Comparison of ENCODE assay signal across 15 cellular contexts in the genomic region with DNA sequence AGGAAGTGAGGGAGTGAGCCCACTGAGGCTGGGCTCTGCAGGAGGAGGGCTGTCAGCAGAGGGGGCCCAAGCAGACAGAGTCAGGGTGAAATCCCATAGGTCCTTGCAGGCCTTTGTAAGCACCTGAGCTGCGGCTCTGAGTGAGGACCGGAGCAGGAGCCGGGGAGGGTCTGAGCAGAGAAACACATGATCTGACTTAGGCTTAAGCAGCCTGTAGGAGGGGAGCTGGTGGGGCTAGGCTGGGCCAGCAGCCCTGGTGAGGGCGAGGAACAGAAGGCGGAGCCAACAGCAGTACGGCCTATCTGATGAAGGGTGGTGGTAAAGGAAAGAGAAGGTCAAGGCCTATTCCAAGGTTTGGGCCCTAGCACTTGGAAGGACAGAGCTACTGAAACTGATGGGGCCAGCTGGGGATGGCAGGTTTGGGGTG. TPM values are rescaled to one million over a fixed set of nuclear protein-coding genes. Genes with fewer than 3 reads are reported as not detected.
DNase-seq lines count a peak whose midpoint lies in the region; ATAC-seq and TF ChIP-seq lines count a peak whose summit lies in the region.
"Had no signal": no experiment of that assay in that cellular context is flagged by ENCODE, and none has a peak within 500 bp of the region (broad histone marks: within the 10 kb centered on the region; RNA-seq: fewer than 3 reads in every experiment).

No MANE protein-coding gene starts in this region.

- ATAC-seq in right cardiac atrium (no peak), GM19452 (IDR thresholded peaks at IDR 0.05; ENCODE audit: unreplicated experiment) (no peak), body of pancreas (no peak)
- ATAC-seq: activated CD8-positive, alpha-beta T cell treated with anti-CD3 and anti-CD28 coated beads, Interleukin-2, amount 10 ng/mL, durations not matched to agents 7 days and 5 days had no signal

- H3K27me3 ChIP-seq in right cardiac atrium (ENCODE audit: control insufficient read depth, insufficient read depth), result no peaks in the 10 kb centered on the region
- H3K27me3 ChIP-seq in body of pancreas, result no peaks in the 10 kb centered on the region
- H3K27me3 ChIP-seq: suprapubic skin had no signal

- H3K4me3 ChIP-seq in right cardiac atrium (ENCODE audit: low read length), result no peak overlapping the region
- no peak overlapping the region for H3K4me3 ChIP-seq in body of pancreas
- H3K4me3 ChIP-seq: GM23248, suprapubic skin had no signal

- H3K4me1 ChIP-seq in right cardiac atrium (ENCODE audit: control insufficient read depth, insufficient read depth, low read length) (peaks cover 19% of the 10 kb centered on the region), body of pancreas (peaks cover 36% of the 10 kb centered on the region)

- H3K36me3 Mint-ChIP-seq in brain, result no peaks in the 10 kb centered on the region
- no peaks in the 10 kb centered on the region for H3K36me3 Mint-ChIP-seq in T-helper 2 cell treated with Interferon-gamma antibody and Interleukin-4, amounts not matched to agents 5 μg/mL and 100 μg/mL, for 36 hours (ENCODE audit: low read depth)

- peak overlapping the region in 2 of 5 experiments; percentile 18 to 40 for H3K4me3 Mint-ChIP-seq in brain
- H3K4me3 Mint-ChIP-seq in T-helper 2 cell treated with Interferon-gamma antibody and Interleukin-4, amounts not matched to agents 5 μg/mL and 100 μg/mL, for 36 hours, result no peak overlapping the region
- H3K4me3 Mint-ChIP-seq: activated CD8-positive, alpha-beta T cell treated with anti-CD3 and anti-CD28 coated beads, Interleukin-2, amount 10 ng/mL, durations not matched to agents 7 days and 5 days; naive B cell had no signal

- 68% methylated on average over 6 of the region's 6 CpGs for WGBS in right cardiac atrium
- WGBS in body of pancreas, 2 donors, result 83 to 94% methylated on average over 6 of the region's 6 CpGs

- H3K36me3 ChIP-seq in body of pancreas (replicated peaks in 1 of 2; ENCODE audit: insufficient read depth in 1 of 2, low read depth in 2 of 2), result no peaks in the 10 kb centered on the region
- H3K36me3 ChIP-seq: suprapubic skin had no signal

- H3K9me3 Mint-ChIP-seq in brain, result peaks cover 0 to 13% (median 8%) of the 10 kb centered on the region in 5 experiments
- no peaks in the 10 kb centered on the region for H3K9me3 Mint-ChIP-seq in T-helper 2 cell treated with Interferon-gamma antibody and Interleukin-4, amounts not matched to agents 5 μg/mL and 100 μg/mL, for 36 hours

- peak overlapping the region in 4 of 5 experiments; percentile 32 to 97 (median 84) for H3K27ac Mint-ChIP-seq in brain
- no peak overlapping the region for H3K27ac Mint-ChIP-seq in T-helper 2 cell treated with Interferon-gamma antibody and Interleukin-4, amounts not matched to agents 5 μg/mL and 100 μg/mL, for 36 hours

- H3K4me1 Mint-ChIP-seq in brain, result peaks cover 42% of the 10 kb centered on the region
- H3K4me1 Mint-ChIP-seq in T-helper 2 cell treated with Interferon-gamma antibody and Interleukin-4, amounts not matched to agents 5 μg/mL and 100 μg/mL, for 36 hours (ENCODE audit: low read depth), result peaks cover 13% of the 10 kb centered on the region

- TF ChIP-seq CTCF in brain (conservative IDR thresholded peaks at IDR 0.05) (no peak), body of pancreas (IDR thresholded peaks at IDR 0.05) (no peak)

- H3K27me3 Mint-ChIP-seq in brain, result peaks cover 9% of the 10 kb centered on the region
- H3K27me3 Mint-ChIP-seq in T-helper 2 cell treated with Interferon-gamma antibody and Interleukin-4, amounts not matched to agents 5 μg/mL and 100 μg/mL, for 36 hours (ENCODE audit: low read depth), result no peaks in the 10 kb centered on the region

- intact Hi-C loops in cardiac septum (cut with DNase I) (no loop called here), right cardiac atrium (cut with DNase I) (loop anchor here (5.0 to 10.0 kb wide), 4 partner anchors 53 to 65 kb away; a partner anchor contains a TSS), body of pancreas (cut with DNase I) (no loop called here)

- H3K9me3 ChIP-seq in right cardiac atrium (ENCODE audit: control insufficient read depth, low read length), result no peaks in the 10 kb centered on the region
- no peaks in the 10 kb centered on the region for H3K9me3 ChIP-seq in body of pancreas
- H3K9me3 ChIP-seq: suprapubic skin had no signal

- H3K27ac ChIP-seq in right cardiac atrium (ENCODE audit: low read length) (no peak overlapping the region), body of pancreas (no peak overlapping the region)
- H3K27ac ChIP-seq: suprapubic skin had no signal

- TF ChIP-seq POLR2A in body of pancreas (IDR thresholded peaks at IDR 0.05), result no peak

- DNase-seq in cardiac septum (ENCODE audit: low spot score) (peak; percentile 67), right cardiac atrium (no peak), mesenteric fat pad (ENCODE audit: low spot score) (peak; percentile 73), body of pancreas (no peak)
- DNase-seq in stimulated activated CD8-positive, alpha-beta memory T cell treated with anti-CD3 and anti-CD28 coated beads, Interleukin-4, amount 100 ng/mL, for 48 hours, result peak; percentile 19
- no peak for DNase-seq in T-helper 2 cell treated with Interferon-gamma antibody and Interleukin-4, amounts not matched to agents 5 μg/mL and 100 μg/mL, for 36 hours (ENCODE audit: low spot score)
- DNase-seq: activated CD8-positive, alpha-beta T cell treated with anti-CD3 and anti-CD28 coated beads, Interleukin-2, amount 10 ng/mL, durations not matched to agents 7 days and 5 days; effector memory CD4-positive, alpha-beta T cell; GM23248; naive B cell; NCI-H1417 treated with DMSO at 0.1 percent for 48 hours; NCI-H510A treated with DMSO at 0.1 percent for 48 hours had no signal

RNA-seq across cellular contexts. Expression of a gene that starts 26.9 kb away (rescaled TPM):
- total RNA-seq in cardiac septum, result 89.6 TPM
- total RNA-seq in right cardiac atrium, result 10 to 100 TPM; 68.1 to 97.9 (median 78.7) TPM
- polyA plus RNA-seq in right cardiac atrium, result 69.0 TPM
- polyA plus RNA-seq in brain (ENCODE audit: insufficient read depth, low read depth, low replicate concordance), result 46.8 TPM
- 30.8 TPM for total RNA-seq in mesenteric fat pad
- total RNA-seq in body of pancreas, result 10 to 100 TPM; 38.1 to 41.2 TPM

Comparison
In these comparisons a context has a peak if more than half of its experiments do, and no peak if none do; other contexts are left out.
1. DNase-seq: peak in cardiac septum (single experiment), mesenteric fat pad (single experiment) and stimulated activated CD8-positive, alpha-beta memory T cell treated with anti-CD3 and anti-CD28 coated beads, Interleukin-4, amount 100 ng/mL, for 48 hours (single experiment); none in right cardiac atrium (0 of 3), T-helper 2 cell treated with Interferon-gamma antibody and Interleukin-4, amounts not matched to agents 5 μg/mL and 100 μg/mL, for 36 hours (single experiment) and body of pancreas (0 of 4).
2. intact Hi-C loops: an anchor here in right cardiac atrium (5.0 to 10.0 kb wide); none called in cardiac septum and body of pancreas.